Comparison of ENCODE assay signal across 8 cellular contexts in genomic region chr10:133388265-133388972, GRCh38. TPM values are rescaled to one million over a fixed set of nuclear protein-coding genes. Genes with fewer than 3 reads are reported as not detected.
DNase-seq lines count a peak whose midpoint lies in the region; ATAC-seq and TF ChIP-seq lines count a peak whose summit lies in the region.

No MANE protein-coding gene starts in this region.

- no peak overlapping the region for H3K4me2 ChIP-seq in H9 (ENCODE audit: insufficient read depth, insufficient read length, low read length)

- no peak overlapping the region for H2BK20ac ChIP-seq in H9 (ENCODE audit: low read depth, low read length, poor library complexity, severe bottlenecking)

- H3K9me3 ChIP-seq in H9 (ENCODE audit: control insufficient read depth, low read depth, low read length) (no peaks in the 10 kb centered on the region), lower lobe of right lung (no peaks in the 10 kb centered on the region), left lung (no peaks in the 10 kb centered on the region)

- H2BK15ac ChIP-seq in H9 (ENCODE audit: low read depth, low read length) = no peak overlapping the region

- H2AK5ac ChIP-seq in H9 (ENCODE audit: insufficient read length, low read length) = no peak overlapping the region

- peaks cover 1 to 2% of the 10 kb centered on the region in 2 experiments; a peak in 3 of 4 replicates for H3K4me1 Mint-ChIP-seq in H9

- H3K27me3 Mint-ChIP-seq in H9 (ENCODE audit: low read depth) = no peaks in the 10 kb centered on the region

- H3T11ph ChIP-seq in H9 (ENCODE audit: low read length) = no peak overlapping the region

- intact Hi-C loops in lower lobe of right lung (cut with DNase I) (no loop called here), left lung (cut with DNase I) (no loop called here)

- H3K4me1 ChIP-seq in H9 (ENCODE audit: insufficient read depth, low read length) (no peaks in the 10 kb centered on the region), lower lobe of right lung (peaks cover 4% of the 10 kb centered on the region), left lung (peaks cover 0 to 11% of the 10 kb centered on the region in 2 donors)

- no peak overlapping the region for H3K18ac ChIP-seq in H9 (ENCODE audit: insufficient read length, low read depth, low read length)

- H3K79me2 ChIP-seq in H9 (ENCODE audit: insufficient read depth, low read length) = no peaks in the 10 kb centered on the region

- no peak overlapping the region for H4K5ac ChIP-seq in H9 (ENCODE audit: insufficient read length, low read depth, low read length)

- no peak overlapping the region for H4K8ac ChIP-seq in H9 (replicated peaks; ENCODE audit: insufficient read length, low read depth, low read length)

- no peaks in the 10 kb centered on the region for H3K23me2 ChIP-seq in H9 (ENCODE audit: insufficient read length, low read depth, low read length, poor library complexity, severe bottlenecking)

- H3K4me3 Mint-ChIP-seq in H9 = no peak overlapping the region

- H4K20me1 ChIP-seq in H9 (ENCODE audit: control insufficient read depth, insufficient read depth, insufficient read length) = no peaks in the 10 kb centered on the region

- no peak overlapping the region for H2BK5ac ChIP-seq in H9 (ENCODE audit: insufficient read length, low read length)

- no peak overlapping the region for H3K23ac ChIP-seq in H9 (ENCODE audit: insufficient read length, low read depth, low read length)

- no peak overlapping the region for H3K56ac ChIP-seq in H9 (ENCODE audit: insufficient read length, low read depth, low read length)

- no peak overlapping the region for H2BK120ac ChIP-seq in H9 (ENCODE audit: low read depth, low read length, poor library complexity, severe bottlenecking)

- ATAC-seq in lower lobe of right lung (no peak), GM19035 (IDR thresholded peaks at IDR 0.05; ENCODE audit: unreplicated experiment) (no peak), left lung (no peak)

- H3K27ac ChIP-seq in H9 (ENCODE audit: insufficient read length, low read depth, low read length) (no peak overlapping the region), lower lobe of right lung (peak overlapping the region; percentile 64), left lung (peak overlapping the region in 1 of 2 donors; percentile 60)

- TF ChIP-seq CTCF in GM12865 (IDR thresholded peaks at IDR 0.05; ENCODE audit: insufficient read depth, low read depth, low read length, missing control alignments) (no peak), H9 (conservative IDR thresholded peaks at IDR 0.05) (no peak), lower lobe of right lung (IDR thresholded peaks at IDR 0.05) (no peak), left lung (IDR thresholded peaks at IDR 0.05) (no peak)

- no CpG with 5 or more reads among the region's 17 CpGs for WGBS in H9 (ENCODE audit: extremely low coverage, insufficient read length, low lambda C conversion rate)

- H3K14ac ChIP-seq in H9 (ENCODE audit: insufficient read depth, low read length) = no peak overlapping the region

- no peak overlapping the region for H3K9ac ChIP-seq in H9 (ENCODE audit: extremely low read depth, insufficient read length, low read length)

- no peaks in the 10 kb centered on the region; a peak in 1 of 5 replicates for H3K9me3 Mint-ChIP-seq in H9

- H4K91ac ChIP-seq in H9 (ENCODE audit: insufficient read length, low read depth, low read length) = no peak overlapping the region

- no peak overlapping the region for H3K4ac ChIP-seq in H9 (ENCODE audit: low read depth, low read length)

- H3K79me1 ChIP-seq in H9 (ENCODE audit: insufficient read depth, low read depth, low read length, poor library complexity, severe bottlenecking) = no peaks in the 10 kb centered on the region

- H2AFZ ChIP-seq in H9 (ENCODE audit: low read length) = no peak overlapping the region

- H3K4me3 ChIP-seq in GM12865 (ENCODE audit: low read depth, low read length) = peak overlapping the region; percentile 82
- no peak overlapping the region for H3K4me3 ChIP-seq in lower lobe of right lung
- no peak overlapping the region for H3K4me3 ChIP-seq in left lung

- H3K36me3 ChIP-seq in lower lobe of right lung (peaks cover 9% of the 10 kb centered on the region), left lung (peaks cover 0 to 6% of the 10 kb centered on the region in 2 donors)

- peaks cover 0 to 6% (median 4%) of the 10 kb centered on the region in 3 experiments; a peak in 3 of 7 replicates for H3K36me3 Mint-ChIP-seq in H9 (ENCODE audit: insufficient read depth in 1 of 3, low read depth in 3 of 3)

- H3K27me3 ChIP-seq in H9 (ENCODE audit: insufficient read depth, low read length) = no peaks in the 10 kb centered on the region
- no peaks in the 10 kb centered on the region for H3K27me3 ChIP-seq in lower lobe of right lung (ENCODE audit: low read depth)
- H3K27me3 ChIP-seq in left lung = no peaks in the 10 kb centered on the region

- H2BK12ac ChIP-seq in H9 (ENCODE audit: insufficient read length, low read depth, low read length) = no peak overlapping the region

- H3K27ac Mint-ChIP-seq in H9 = peak overlapping the region in 2 of 3 experiments; percentile 33 to 65; a peak in 3 of 7 replicates

- peak; percentile 79 for DNase-seq in GM12865 (ENCODE audit: low read depth)
- DNase-seq in H9 = peak; percentile 21
- peak; percentile 91 for DNase-seq in OCI-M1 (lab: John Stamatoyannopoulos, UW)
- peak; percentile 34 for DNase-seq in lower lobe of right lung
- no peak for DNase-seq in NCI-H345 (lab: John Stamatoyannopoulos, UW)
- no peak for DNase-seq in germinal center (ENCODE audit: low spot score)
- DNase-seq in left lung = no peak

RNA-seq across cellular contexts. Expression of gene MTG1, which starts 5.5 kb away (rescaled TPM):
- total RNA-seq in H9 (2021) = 61.4 and 65.3 TPM in 2 replicates
- total RNA-seq in lower lobe of right lung = 41.7 TPM
- total RNA-seq in left lung = 10 to 100 TPM; 31.5 to 46.5 TPM

RNA-seq across cellular contexts. Expression of gene PAOX, which starts 9.4 kb away (rescaled TPM):
- total RNA-seq in H9 (2021) (5.3 and 5.6 TPM in 2 replicates), lower lobe of right lung (6.9 TPM), left lung (1 to 10 TPM; 5.7 to 7.1 TPM)

RNA-seq across cellular contexts. Expression of gene ECHS1, which starts 15.3 kb away (rescaled TPM):
- total RNA-seq in H9 (2021) (94.1 and 100 TPM in 2 replicates), lower lobe of right lung (59.5 TPM), left lung (10 to 100 TPM; 71.0 to 85.9 TPM)

RNA-seq across cellular contexts. Expression of gene FUOM, which starts 30.6 kb away (rescaled TPM):
- total RNA-seq in H9 (2021) = 39.6 and 41.8 TPM in 2 replicates
- total RNA-seq in lower lobe of right lung = 31.0 TPM
- total RNA-seq in left lung = 10 to 100 TPM; 12.1 to 24.1 TPM

RNA-seq across cellular contexts. Expression of gene SPRN, which starts 36.0 kb away (rescaled TPM):
- 0.42 TPM in 2 replicates for total RNA-seq in H9 (2021)
- total RNA-seq in lower lobe of right lung = not detected
- total RNA-seq in left lung = under 1 TPM in 1 of 2 donors, not detected in 1; 0.52 TPM

Comparison
In these comparisons a context has a peak if more than half of its experiments do, and no peak if none do; other contexts are left out.
1. DNase-seq: peak in GM12865 (single experiment), H9 (single experiment), OCI-M1 (single experiment) and lower lobe of right lung (single experiment); none in NCI-H345 (single experiment), germinal center (single experiment) and left lung (0 of 2).